Comparison of ENCODE assay signal across 29 cellular contexts in the genomic region with DNA sequence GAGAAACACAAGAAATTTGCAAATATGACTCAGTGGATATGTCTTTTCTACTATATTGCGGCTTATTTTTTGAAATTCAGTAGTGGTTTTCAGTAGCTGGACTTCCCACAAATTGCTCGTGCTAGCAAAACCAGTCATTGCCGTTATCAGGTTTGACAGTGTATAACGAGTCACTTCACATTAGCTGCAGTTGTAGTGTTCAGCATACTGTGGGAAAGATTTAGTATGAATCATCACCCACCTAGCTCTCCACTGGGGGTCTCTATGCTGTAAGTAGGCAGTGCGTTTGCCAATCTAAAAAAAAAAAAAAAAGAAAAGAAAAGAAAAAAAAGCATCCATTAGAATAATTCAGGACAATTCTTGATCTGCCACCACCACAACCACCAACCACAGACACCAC.
"Had no signal": no experiment of that assay in that cellular context is flagged by ENCODE, and none has a peak within 500 bp of the region (broad histone marks: within the 10 kb centered on the region; RNA-seq: fewer than 3 reads in every experiment).

No MANE protein-coding gene starts in this region.

- H3K27ac ChIP-seq: body of pancreas, left ventricle myocardium inferior, parathyroid adenoma, spleen, suprapubic skin, tibial artery had no signal

- H3K4me3 ChIP-seq: body of pancreas, left ventricle myocardium inferior, lung, mucosa of descending colon, spleen, suprapubic skin, tibial artery had no signal

- H3K27me3 Mint-ChIP-seq: activated CD4-positive, alpha-beta memory T cell treated with anti-CD3 and anti-CD28 coated beads, Interleukin-2, amount 10 ng/mL, durations not matched to agents 7 days and 5 days; activated CD4-positive, alpha-beta T cell treated with anti-CD3 and anti-CD28 coated beads, Interleukin-2, amount 10 ng/mL, durations not matched to agents 7 days and 5 days; activated T-cell treated with anti-CD3 and anti-CD28 coated beads, Interleukin-2, amount 50 U/mL, for 24 hours; activated T-helper 17 cell treated with anti-CD3 and anti-CD28 coated beads, Interleukin-2, amount 50 U/mL, for 72 hours; natural killer cell treated with Interleukin-12 subunit alpha and Interleukin-12 subunit beta and Interleukin-15 and Interleukin-18, amount 100 ng/mL, for 72 hours had no signal

- H3K4me3 Mint-ChIP-seq: activated CD4-positive, alpha-beta memory T cell treated with anti-CD3 and anti-CD28 coated beads, Interleukin-2, amount 10 ng/mL, durations not matched to agents 7 days and 5 days; activated CD4-positive, alpha-beta T cell treated with anti-CD3 and anti-CD28 coated beads, Interleukin-2, amount 10 ng/mL, durations not matched to agents 7 days and 5 days; activated T-cell treated with anti-CD3 and anti-CD28 coated beads, Interleukin-2, amount 50 U/mL, for 24 hours; activated T-helper 17 cell treated with anti-CD3 and anti-CD28 coated beads, Interleukin-2, amount 50 U/mL, for 72 hours; natural killer cell treated with Interleukin-12 subunit alpha and Interleukin-12 subunit beta and Interleukin-15 and Interleukin-18, amount 100 ng/mL, for 72 hours; T-helper 1 cell treated with Interleukin-12 subunit alpha and Interleukin-12 subunit beta and Interleukin-4 antibody, amounts not matched to agents 30 μg/mL and 1 μg/mL, for 36 hours; WTC11 had no signal

- FAIRE-seq: colon, frontal cortex, islet of Langerhans had no signal

- H3K4me1 ChIP-seq: body of pancreas, left ventricle myocardium inferior, parathyroid adenoma, spleen, suprapubic skin, tibial artery had no signal

- H3K36me3 ChIP-seq: left ventricle myocardium inferior, spleen, suprapubic skin, tibial artery had no signal

- H3K9me3 ChIP-seq: body of pancreas, left ventricle myocardium inferior, mucosa of descending colon, spleen, suprapubic skin, tibial artery had no signal

- H3K9ac ChIP-seq: parathyroid adenoma had no signal

- H3K27ac Mint-ChIP-seq: activated CD4-positive, alpha-beta memory T cell treated with anti-CD3 and anti-CD28 coated beads, Interleukin-2, amount 10 ng/mL, durations not matched to agents 7 days and 5 days; activated CD4-positive, alpha-beta T cell treated with anti-CD3 and anti-CD28 coated beads, Interleukin-2, amount 10 ng/mL, durations not matched to agents 7 days and 5 days; activated T-cell treated with anti-CD3 and anti-CD28 coated beads, Interleukin-2, amount 50 U/mL, for 24 hours; activated T-helper 17 cell treated with anti-CD3 and anti-CD28 coated beads, Interleukin-2, amount 50 U/mL, for 72 hours; natural killer cell treated with Interleukin-12 subunit alpha and Interleukin-12 subunit beta and Interleukin-15 and Interleukin-18, amount 100 ng/mL, for 72 hours; T-helper 1 cell treated with Interleukin-12 subunit alpha and Interleukin-12 subunit beta and Interleukin-4 antibody, amounts not matched to agents 30 μg/mL and 1 μg/mL, for 36 hours; WTC11 had no signal

- H3K79me2 ChIP-seq: parathyroid adenoma had no signal

- H3K27me3 ChIP-seq: body of pancreas, spleen, suprapubic skin, tibial artery had no signal

- DNase-seq: activated CD4-positive, alpha-beta memory T cell treated with anti-CD3 and anti-CD28 coated beads, Interleukin-2, amount 10 ng/mL, durations not matched to agents 7 days and 5 days; activated CD4-positive, alpha-beta T cell treated with anti-CD3 and anti-CD28 coated beads for 1 hour; activated CD4-positive, alpha-beta T cell treated with anti-CD3 and anti-CD28 coated beads, Interleukin-2, amount 10 ng/mL, durations not matched to agents 7 days and 5 days; activated CD8-positive, alpha-beta memory T cell treated with anti-CD3 and anti-CD28 coated beads, Interleukin-2, amount 50 U/mL, for 48 hours; activated gamma-delta T cell treated with Interleukin-2 at 50 U/mL for 16 hours; activated naive CD4-positive, alpha-beta T cell treated with anti-CD3 and anti-CD28 coated beads, Interleukin-2, amount 50 U/mL, for 16 hours; activated T-cell treated with anti-CD3 and anti-CD28 coated beads, Interleukin-2, amount 50 U/mL, for 24 hours; amniotic stem cell; body of pancreas; dermis blood vessel endothelial cell; effector CD4-positive, alpha-beta T cell; glutamatergic neuron; left ventricle myocardium inferior; mucosa of descending colon; right cardiac atrium; spleen; stimulated activated naive CD4-positive, alpha-beta T cell; T1000; tibial artery had no signal

- H2AFZ ChIP-seq: parathyroid adenoma had no signal

- H3K4me1 Mint-ChIP-seq: activated CD4-positive, alpha-beta memory T cell treated with anti-CD3 and anti-CD28 coated beads, Interleukin-2, amount 10 ng/mL, durations not matched to agents 7 days and 5 days; activated CD4-positive, alpha-beta T cell treated with anti-CD3 and anti-CD28 coated beads, Interleukin-2, amount 10 ng/mL, durations not matched to agents 7 days and 5 days; activated T-helper 17 cell treated with anti-CD3 and anti-CD28 coated beads, Interleukin-2, amount 50 U/mL, for 72 hours; WTC11 had no signal

- ATAC-seq: activated T-helper 17 cell treated with anti-CD3 and anti-CD28 coated beads, Interleukin-2, amount 50 U/mL, for 72 hours; body of pancreas; mucosa of descending colon; natural killer cell treated with Interleukin-12 subunit alpha and Interleukin-12 subunit beta and Interleukin-15 and Interleukin-18, amount 100 ng/mL, for 72 hours; right cardiac atrium; WTC11 had no signal
